8 cellular contexts compared by ENCODE assay signal in the genomic region with DNA sequence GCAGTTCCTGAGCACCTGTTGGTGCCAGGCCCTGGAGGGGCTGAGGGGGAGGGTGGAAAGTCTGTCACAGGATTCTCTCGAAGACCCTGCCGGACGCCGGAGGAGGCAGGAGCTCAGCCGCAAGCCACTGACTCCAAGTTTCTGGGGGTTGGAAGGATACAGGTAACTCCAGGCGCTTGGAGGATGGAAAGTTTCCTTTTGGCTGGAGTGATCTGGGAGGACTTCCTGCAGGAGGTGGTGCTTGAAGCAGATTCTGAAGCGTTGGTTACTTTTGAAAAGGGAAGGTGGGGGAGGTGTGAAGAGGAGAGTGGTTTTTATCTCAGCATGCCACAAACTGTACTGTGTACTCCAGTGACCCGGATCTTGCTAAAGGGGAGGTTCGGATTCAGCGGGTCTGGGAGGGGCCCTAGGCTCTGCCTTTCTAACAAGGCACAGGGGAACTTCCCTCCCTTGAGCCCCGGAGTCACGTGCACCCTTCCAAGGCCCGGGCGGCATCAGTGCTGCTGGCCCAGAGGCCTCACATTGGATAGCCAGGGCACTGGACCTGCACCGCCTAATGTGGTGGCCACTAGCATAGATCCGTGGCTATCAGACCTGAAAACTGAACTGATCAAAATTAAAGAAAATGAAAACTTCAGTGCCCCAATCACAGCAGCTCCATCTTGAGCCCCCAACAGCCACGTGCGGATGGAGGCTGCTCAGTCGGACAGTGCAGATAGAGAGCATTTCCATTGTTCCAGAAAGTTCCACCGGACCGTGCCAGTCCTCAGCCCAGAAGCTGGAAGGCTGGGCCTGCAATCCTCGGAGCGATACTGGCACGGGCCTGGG. TPM values are rescaled to one million over a fixed set of nuclear protein-coding genes. Genes with fewer than 3 reads are reported as not detected.
DNase-seq lines count a peak whose midpoint lies in the region; ATAC-seq, FAIRE-seq and TF ChIP-seq lines count a peak whose summit lies in the region.

No MANE protein-coding gene starts in this region.

- H3K36me3 ChIP-seq in Loucy (ENCODE audit: insufficient read depth, low read length), result peaks cover 26% of the 10 kb centered on the region; the same call in 1 of the 2 replicates
- H3K36me3 ChIP-seq in K562 (ENCODE audit: control insufficient read depth, insufficient read depth, low read length), result peaks cover 65% of the 10 kb centered on the region
- H3K36me3 ChIP-seq in spleen, result peaks cover 0 to 3% (median 0%) of the 10 kb centered on the region in 6 donors

- peaks cover 14% of the 10 kb centered on the region for H3K9me1 ChIP-seq in K562 (ENCODE audit: control insufficient read depth, insufficient read depth, low read length)

- H3K27ac ChIP-seq in K562 (ENCODE audit: extremely low read depth, low read depth, low read length), result peak overlapping the region; percentile 97
- H3K27ac ChIP-seq in spleen, result peak overlapping the region; percentile 44 to 89 (median 80)

- H3K9me3 ChIP-seq in Loucy (ENCODE audit: insufficient read depth, low read depth, low read length), result no peaks in the 10 kb centered on the region
- H3K9me3 ChIP-seq in K562 (replicated peaks; ENCODE audit: control insufficient read depth, insufficient read depth, low read depth, low read length), result no peaks in the 10 kb centered on the region
- no peaks in the 10 kb centered on the region for H3K9me3 ChIP-seq in spleen

- no peak overlapping the region for H2AFZ ChIP-seq in Loucy (ENCODE audit: low read length)
- H2AFZ ChIP-seq in K562 (ENCODE audit: low read depth, low read length), result no peak overlapping the region

- TF ChIP-seq POLR2A in K562 (conservative IDR thresholded peaks at IDR 0.05) (peak; percentile 23), spleen (IDR thresholded peaks at IDR 0.05) (no peak)

- no peaks in the 10 kb centered on the region for H3K9me2 ChIP-seq in Loucy (replicated peaks; ENCODE audit: low read depth, low read length)

- H3K4me1 Mint-ChIP-seq in CD14-positive monocyte, result peaks cover 96% of the 10 kb centered on the region

- H3K9ac ChIP-seq in Loucy (ENCODE audit: low read depth, low read length, poor library complexity, severe bottlenecking), result peak overlapping the region; percentile 95
- H3K9ac ChIP-seq in K562 (ENCODE audit: insufficient read depth in 1 of 2, low read depth in 2 of 2, low read length in 2 of 2), result peak overlapping the region; percentile 76 to 90

- H3K79me2 ChIP-seq in Loucy (ENCODE audit: insufficient read depth, low read length), result peaks cover 91% of the 10 kb centered on the region
- peaks cover 100% of the 10 kb centered on the region for H3K79me2 ChIP-seq in K562 (ENCODE audit: control insufficient read depth, insufficient read depth, low read length)

- no peak for TF ChIP-seq RAD21 in K562 (CRISPR knock-in tag; conservative IDR thresholded peaks at IDR 0.05 in 1 of 2, IDR thresholded peaks at IDR 0.05 in 1 of 2)

- H3K27me3 ChIP-seq in Loucy (ENCODE audit: insufficient read depth, low read length, poor library complexity, severe bottlenecking) (no peaks in the 10 kb centered on the region), K562 (ENCODE audit: control insufficient read depth in 2 of 2, insufficient read depth in 2 of 2, low read length in 2 of 2) (no peaks in the 10 kb centered on the region; a peak in 1 of 5 replicates), spleen (replicated peaks in 1 of 7) (no peaks in the 10 kb centered on the region)

- H4K20me1 ChIP-seq in Loucy (ENCODE audit: insufficient read depth, low read length, poor library complexity, severe bottlenecking) (peaks cover 57% of the 10 kb centered on the region), K562 (replicated peaks; ENCODE audit: control insufficient read depth, insufficient read depth, low read length) (peaks cover 70% of the 10 kb centered on the region)

- peak overlapping the region; percentile 94 to 97 (median 95) for H3K27ac Mint-ChIP-seq in CD14-positive monocyte

- WGBS in K562 (ENCODE audit: insufficient coverage, low coverage, missing lambda C conversion rate), result 5% methylated on average over 24 of the region's 24 CpGs
- WGBS in spleen, 5 donors, result 26 to 42% (median 38%) methylated on average over 21 to 24 of the region's 24 CpGs

- peaks cover 39% of the 10 kb centered on the region for H3F3A ChIP-seq in Loucy (ENCODE audit: low read depth)

- H3K9me3 Mint-ChIP-seq in CD14-positive monocyte, result peaks cover 0 to 9% (median 0%) of the 10 kb centered on the region in 7 donors

- H3K4me3 Mint-ChIP-seq in CD14-positive monocyte, result peak overlapping the region; percentile 70 to 80

- ATAC-seq in GM19467 (IDR thresholded peaks at IDR 0.05; ENCODE audit: unreplicated experiment) (peak; percentile 46), K562 (peak; percentile 70)

- intact Hi-C loops in CD14-positive monocyte (cut with micrococcal nuclease), result loop anchor here (2.0 to 5.0 kb wide), 3 partner anchors 14 to 40 kb away; no protein-coding TSS in a partner anchor
- intact Hi-C loops in K562 (cut with micrococcal nuclease), result loop anchor here (2.0 to 10.0 kb wide), 2 partner anchors 16 to 144 kb away; no protein-coding TSS in a partner anchor
- intact Hi-C loops in spleen (cut with DNase I; ENCODE audit: low total_unique reads), result no loop called here

- DNase-seq in CD14-positive monocyte (ENCODE audit: low spot score), result peak; percentile 87
- DNase-seq in K562 (ENCODE audit: extremely low read depth in 1 of 4, low spot score in 3 of 4), result peak; percentile 83 to 98 (median 89)
- DNase-seq in spleen, result peak; percentile 93
- no peak for DNase-seq in NCI-H128 (lab: John Stamatoyannopoulos, UW; ENCODE audit: unreplicated experiment)
- DNase-seq in NCI-H2107 (lab: John Stamatoyannopoulos, UW), result no peak
- no peak for DNase-seq in HuH-7 (ENCODE audit: low spot score)

- CTCF ChIA-PET in K562 (lab: Yijun Ruan, JAX; ENCODE audit: low intra/inter-chr PET ratio), result interaction anchor here (0.9 kb wide), 1 partner anchor 268 kb away, joined by 3 read pairs; no protein-coding TSS in a partner anchor

- H3K4me3 ChIP-seq in Loucy (ENCODE audit: low read length, poor library complexity, severe bottlenecking) (peak overlapping the region; percentile 77), K562 (peak overlapping the region; percentile 40), spleen (peak overlapping the region in 5 of 8 donors; percentile 13 to 52 (median 20))

- FAIRE-seq in K562 (lab: Jason Lieb, UNC), result peak; percentile 95

- H3K4me2 ChIP-seq in Loucy (ENCODE audit: low read depth, low read length, poor library complexity, severe bottlenecking) (peak overlapping the region; percentile 97), K562 (ENCODE audit: insufficient read depth, low read length) (peak overlapping the region; percentile 89)

- BruUV-seq in K562 (replicated peaks; lab: Mats Ljungman, UMichigan), result no TSS peak

- TF ChIP-seq CTCF in CD14-positive monocyte (IDR thresholded peaks at IDR 0.05), result no peak
- no peak for TF ChIP-seq CTCF in Loucy (conservative IDR thresholded peaks at IDR 0.05; ENCODE audit: low read length)
- no peak for TF ChIP-seq CTCF in K562 (IDR thresholded peaks at IDR 0.05 in 2 of 3, conservative IDR thresholded peaks at IDR 0.05 in 1 of 3; ENCODE audit: insufficient read depth in 2 of 3, low read depth in 1 of 3, low read length in 3 of 3)
- TF ChIP-seq CTCF in spleen (IDR thresholded peaks at IDR 0.05 in 8 of 11, conservative IDR thresholded peaks at IDR 0.05 in 3 of 11), result no peak

- peaks cover 85% of the 10 kb centered on the region for H3K4me1 ChIP-seq in Loucy (ENCODE audit: insufficient read depth, low read length, poor library complexity, severe bottlenecking)
- peaks cover 92 to 93% of the 10 kb centered on the region in 2 experiments for H3K4me1 ChIP-seq in K562 (replicated peaks in 1 of 2; ENCODE audit: control insufficient read depth in 2 of 2, insufficient read depth in 2 of 2, low read length in 2 of 2)
- peaks cover 60 to 100% (median 96%) of the 10 kb centered on the region in 6 donors for H3K4me1 ChIP-seq in spleen

- in situ Hi-C loops in K562 (cut with MboI), result no loop called here

- TF ChIP-seq EP300 in K562 (IDR thresholded peaks at IDR 0.05; ENCODE audit: low read length), result peak; percentile 95

- peaks cover 0 to 3% (median 2%) of the 10 kb centered on the region in 3 donors for H3K27me3 Mint-ChIP-seq in CD14-positive monocyte (ENCODE audit: low read depth in 3 of 3)

- POLR2A ChIA-PET in K562 (lab: Yijun Ruan, JAX), result interaction anchor here (0.7 to 6.1 kb wide), 8 partner anchors 10 to 173 kb away, joined by 3 to 28 read pairs (median 4); a partner anchor contains a TSS

- H3K36me3 Mint-ChIP-seq in CD14-positive monocyte, result peaks cover 12 to 15% of the 10 kb centered on the region in 2 donors

TF ChIP-seq in K562, 482 proteins besides CTCF, POLR2A, EP300 and RAD21 (continues in another document):
- no peak for TF ChIP-seq XRCC3 (IDR thresholded peaks at IDR 0.05)
- no peak for TF ChIP-seq HLTF (IDR thresholded peaks at IDR 0.05)
- no peak for TF ChIP-seq PHB (CRISPR knock-in tag; IDR thresholded peaks at IDR 0.05)
- TF ChIP-seq, protein P1, sequence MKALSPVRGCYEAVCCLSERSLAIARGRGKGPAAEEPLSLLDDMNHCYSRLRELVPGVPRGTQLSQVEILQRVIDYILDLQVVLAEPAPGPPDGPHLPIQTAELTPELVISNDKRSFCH (CRISPR knock-in tag; IDR thresholded peaks at IDR 0.05), result no peak
- TF ChIP-seq, protein P1 (tag; IDR thresholded peaks at IDR 0.05), result peak; percentile 59

RNA-seq across cellular contexts. Expression of a gene that starts 42.2 kb away (rescaled TPM):
- polyA plus RNA-seq in CD14-positive monocyte (under 1 TPM; 0.67 to 0.86 TPM), K562 (2011; rRNA removed) (54.2 and 64.0 TPM in 2 replicates), K562 (2014; fragmentation: Illumina TruSeq; extraction: Trizol) (116 and 138 TPM in 2 replicates), K562 (2014; fragmentation: Nextera tagmentation; extraction: Ambion mirVana) (10 to 100 TPM; 12.2 to 15.8 TPM), K562 (2014; rRNA removed) (101 and 116 TPM in 2 replicates), spleen (10 to 100 TPM in 1 of 3 donors, 1 to 10 TPM in 2; 7.4 to 23.2 (median 9.2) TPM)
- 692 and 1,066 TPM in 2 replicates for total RNA-seq in K562 (2011; cell fraction: chromatin; rRNA removed; ENCODE audit: low replicate concordance)
- 409 and 435 TPM in 2 replicates for total RNA-seq in K562 (2011; cell fraction: nucleolus; rRNA removed)
- 438 and 467 TPM in 2 replicates for total RNA-seq in K562 (2011; cell fraction: nucleoplasm; rRNA removed)
- total RNA-seq in K562 (2014; rRNA removed) (89.1 and 104 TPM in 2 replicates), K562 (2014; rRNA removed; fragmentation: Illumina TruSeq; extraction: Trizol) (40.9 and 41.8 TPM in 2 replicates), K562 (2015; rRNA removed; fragmentation: Illumina TruSeq; extraction: Trizol) (57.9 and 60.6 TPM in 2 replicates), K562 (2021) (208 and 244 TPM in 2 replicates), spleen (100 to 1,000 TPM in 1 of 7 donors, 10 to 100 TPM in 6; 79.8 to 121 (median 91.4) TPM)
- 54.1 and 55.3 TPM in 2 replicates for polyA plus RNA-seq in K562 (2011; cell fraction: cytosol; rRNA removed)
- polyA plus RNA-seq in K562 (2011; cell fraction: nucleus; rRNA removed), result 210 and 277 TPM in 2 replicates
- 113 and 125 TPM in 2 replicates for polyA plus RNA-seq in K562 (2012)
- polyA minus RNA-seq in K562 (2011; rRNA and poly(A)+ RNA removed), result 61.1 and 68.8 TPM in 2 replicates
- polyA minus RNA-seq in K562 (2011; cell fraction: cytosol; rRNA and poly(A)+ RNA removed), result 106 and 121 TPM in 2 replicates
- 117 and 133 TPM in 2 replicates for polyA minus RNA-seq in K562 (2011; cell fraction: nucleus; rRNA and poly(A)+ RNA removed)

Comparison
In these comparisons a context has a peak if more than half of its experiments do, and no peak if none do; other contexts are left out.
1. DNase-seq: peak in CD14-positive monocyte (single experiment), K562 (4 of 4) and spleen (single experiment); none in NCI-H128 (single experiment), NCI-H2107 (single experiment) and HuH-7 (single experiment).
2. H3K4me3 ChIP-seq: peak in every context shown above with its lines; median percentile 77 in Loucy; 40 in K562; 20 in spleen.
3. RNA of a gene that starts 42.2 kb away (polyA plus RNA-seq): 12.2 to 277 TPM in K562 and 7.4 to 23.2 TPM in spleen; 0.67 to 0.86 TPM in CD14-positive monocyte; every median in the first group is over 4 times any median in the second.